8 cellular contexts compared by ENCODE assay signal in genomic region chr6:143449731-143450452, GRCh38. TPM values are rescaled to one million over a fixed set of nuclear protein-coding genes. Genes with fewer than 3 reads are reported as not detected.
DNase-seq lines count a peak whose midpoint lies in the region; ATAC-seq and TF ChIP-seq lines count a peak whose summit lies in the region.

No MANE protein-coding gene starts in this region.

- H3K27ac Mint-ChIP-seq in T-helper 1 cell treated with Interleukin-12 subunit alpha and Interleukin-12 subunit beta and Interleukin-4 antibody, amounts not matched to agents 30 μg/mL and 1 μg/mL, for 36 hours: peak overlapping the region; percentile 100

- H3K9me3 ChIP-seq in left lung: no peaks in the 10 kb centered on the region

- ATAC-seq in GM19328 (IDR thresholded peaks at IDR 0.05; ENCODE audit: unreplicated experiment) (peak; percentile 7), HG03520 (IDR thresholded peaks at IDR 0.05; ENCODE audit: unreplicated experiment) (peak; percentile 14), left lung (peak; percentile 32)

- peak overlapping the region; percentile 99 for H3K4me3 Mint-ChIP-seq in T-helper 1 cell treated with Interleukin-12 subunit alpha and Interleukin-12 subunit beta and Interleukin-4 antibody, amounts not matched to agents 30 μg/mL and 1 μg/mL, for 36 hours

- DNase-seq in CD1c-positive myeloid dendritic cell (ENCODE audit: extremely low spot score) (peak; percentile 11), cerebellum (ENCODE audit: low spot score) (peak; percentile 6), left lung (peak in 1 of 2 donors; percentile 34), kidney glomerular epithelial cell (lab: John Stamatoyannopoulos, UW) (no peak)
- peak; percentile 1 for DNase-seq in stimulated activated CD8-positive, alpha-beta memory T cell treated with anti-CD3 and anti-CD28 coated beads, Interleukin-7, amount 100 ng/mL, for 24 hours (ENCODE audit: low read depth)

- H3K36me3 ChIP-seq in left lung: peaks cover 0 to 6% of the 10 kb centered on the region in 2 donors

- H3K27me3 ChIP-seq in left lung: no peaks in the 10 kb centered on the region

- peak overlapping the region; percentile 62 to 72 for H3K4me3 ChIP-seq in left lung

- intact Hi-C loops in left lung (cut with DNase I): no loop called here

- no peaks in the 10 kb centered on the region for H3K9me3 Mint-ChIP-seq in T-helper 1 cell treated with Interleukin-12 subunit alpha and Interleukin-12 subunit beta and Interleukin-4 antibody, amounts not matched to agents 30 μg/mL and 1 μg/mL, for 36 hours

- H3K4me1 Mint-ChIP-seq in T-helper 1 cell treated with Interleukin-12 subunit alpha and Interleukin-12 subunit beta and Interleukin-4 antibody, amounts not matched to agents 30 μg/mL and 1 μg/mL, for 36 hours (ENCODE audit: low read depth): peaks cover 21% of the 10 kb centered on the region

- H3K4me1 ChIP-seq in left lung: peaks cover 12 to 19% of the 10 kb centered on the region in 2 donors

- TF ChIP-seq CTCF in left lung (IDR thresholded peaks at IDR 0.05): no peak

- peak overlapping the region; percentile 64 to 85 for H3K27ac ChIP-seq in left lung

- H3K36me3 Mint-ChIP-seq in T-helper 1 cell treated with Interleukin-12 subunit alpha and Interleukin-12 subunit beta and Interleukin-4 antibody, amounts not matched to agents 30 μg/mL and 1 μg/mL, for 36 hours (ENCODE audit: low read depth): peaks cover 4% of the 10 kb centered on the region

- no peaks in the 10 kb centered on the region for H3K27me3 Mint-ChIP-seq in T-helper 1 cell treated with Interleukin-12 subunit alpha and Interleukin-12 subunit beta and Interleukin-4 antibody, amounts not matched to agents 30 μg/mL and 1 μg/mL, for 36 hours (ENCODE audit: low read depth)

RNA-seq across cellular contexts. Expression of gene ADAT2, which starts 0.6 kb away (rescaled TPM):
- total RNA-seq in cerebellum: 5.4 TPM
- total RNA-seq in left lung: 10 to 100 TPM in 1 of 2 donors, 1 to 10 TPM in 1; 8.8 to 10.2 TPM

RNA-seq across cellular contexts. Expression of gene PEX3, which starts 0.7 kb away (rescaled TPM):
- total RNA-seq in cerebellum (27.5 TPM), left lung (10 to 100 TPM; 13.4 to 15.6 TPM)
